In the genomic region with DNA sequence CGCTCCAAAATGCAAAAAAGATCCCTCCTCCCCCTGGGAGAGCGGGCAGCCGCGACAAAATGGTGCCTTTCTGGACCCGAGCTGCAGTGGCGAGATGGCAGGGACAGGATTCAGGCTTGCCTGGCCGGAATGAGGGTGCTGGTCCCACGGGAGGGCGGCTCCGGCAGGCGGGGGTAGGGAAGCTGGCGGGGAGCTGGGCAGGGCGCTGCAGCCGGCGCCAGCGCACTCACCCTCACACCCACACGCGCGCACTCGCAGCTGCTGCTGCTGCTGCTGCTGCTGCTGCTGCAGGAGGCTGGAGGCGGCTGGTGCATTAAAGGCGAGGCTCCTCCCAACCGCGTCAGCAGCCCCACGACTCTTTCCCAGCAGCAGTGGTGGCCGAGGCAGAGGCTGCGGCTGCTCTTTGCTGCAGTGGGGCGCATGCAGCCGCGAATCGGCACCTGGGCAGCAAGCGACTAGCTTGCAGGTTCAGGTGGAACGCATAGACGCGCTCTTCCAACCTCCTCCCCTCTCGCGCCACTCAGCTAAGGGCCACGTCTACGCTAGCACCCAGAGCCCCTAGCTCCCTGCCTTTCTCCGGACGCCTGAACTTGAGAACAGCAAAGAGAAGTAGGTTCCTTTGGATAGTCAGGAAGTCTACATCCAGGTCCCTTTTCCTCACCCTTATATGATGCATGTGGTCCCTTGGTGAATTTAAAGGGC, we compare ENCODE assay signal across 8 cellular contexts. TPM values are rescaled to one million over a fixed set of nuclear protein-coding genes. Genes with fewer than 3 reads are reported as not detected.
DNase-seq lines count a peak whose midpoint lies in the region; ATAC-seq and TF ChIP-seq lines count a peak whose summit lies in the region.

A gene (minus strand): TSS at position 287 of the 702 bp plus-strand sequence.

- no peak for TF ChIP-seq CTCF in lower lobe of right lung (IDR thresholded peaks at IDR 0.05)

- no peaks in the 10 kb centered on the region for H3K36me3 ChIP-seq in duodenal mucosa (ENCODE audit: control insufficient read depth in 1 of 2, insufficient read depth in 2 of 2, low read length in 2 of 2)
- H3K36me3 ChIP-seq in lower lobe of right lung = no peaks in the 10 kb centered on the region

- peaks cover 11 to 12% of the 10 kb centered on the region in 2 donors for H3K4me1 ChIP-seq in duodenal mucosa (ENCODE audit: control insufficient read depth in 1 of 2, insufficient read depth in 2 of 2, low read length in 2 of 2)
- H3K4me1 ChIP-seq in lower lobe of right lung = peaks cover 18% of the 10 kb centered on the region

- no peak within 1 kb of the TSS for H3K9ac ChIP-seq in duodenal mucosa (ENCODE audit: low read depth in 1 of 2, low read length in 2 of 2)

- H3K4me3 ChIP-seq in duodenal mucosa (ENCODE audit: low read depth in 1 of 2, low read length in 2 of 2) = peak within 1 kb of the TSS; percentile 57 to 61
- H3K4me3 ChIP-seq in lower lobe of right lung = peak within 1 kb of the TSS; percentile 53

- H3K27me3 ChIP-seq in duodenal mucosa (ENCODE audit: control insufficient read depth in 1 of 2, insufficient read depth in 2 of 2, low read length in 2 of 2) (peaks cover 20 to 31% of the 10 kb centered on the region in 2 donors), lower lobe of right lung (ENCODE audit: low read depth) (peaks cover 27% of the 10 kb centered on the region)

- DNase-seq in NCI-H1105 (lab: John Stamatoyannopoulos, UW) (peak; percentile 37), lower lobe of right lung (peak; percentile 53), HT-29 (ENCODE audit: low spot score) (no peak)
- DNase-seq in activated CD4-positive, alpha-beta T cell treated with anti-CD3 and anti-CD28 coated beads, Interleukin-2, amount 50 U/mL, for 1 hour = peak; percentile 36
- DNase-seq in stimulated activated CD8-positive, alpha-beta memory T cell treated with anti-CD3 and anti-CD28 coated beads, Interleukin-12 subunit alpha, Interleukin-12 subunit beta, amount 100 ng/mL, for 4 hours (ENCODE audit: low read depth) = peak; percentile 37

- no peak within 1 kb of the TSS for H3K27ac ChIP-seq in duodenal mucosa (ENCODE audit: low read depth, low read length)
- no peak within 1 kb of the TSS for H3K27ac ChIP-seq in lower lobe of right lung

- H3K9me3 ChIP-seq in duodenal mucosa (ENCODE audit: control insufficient read depth in 1 of 2, low read length in 2 of 2) (no peaks in the 10 kb centered on the region), lower lobe of right lung (no peaks in the 10 kb centered on the region)

- intact Hi-C loops in lower lobe of right lung (cut with DNase I) = no loop called here

- ATAC-seq in GM18867 (IDR thresholded peaks at IDR 0.05; ENCODE audit: unreplicated experiment) (peak; percentile 69), lower lobe of right lung (peak; percentile 69 to 72), HG02623 (IDR thresholded peaks at IDR 0.05; ENCODE audit: unreplicated experiment) (no peak)

RNA-seq across cellular contexts. Expression of the gene that starts here (rescaled TPM):
- total RNA-seq in lower lobe of right lung = 0.95 TPM
- total RNA-seq in HT-29 (2014; rRNA removed; shearing (Covaris generic)) = 0.03 and 0.08 TPM in 2 replicates

Comparison
In these comparisons a context has a peak if more than half of its experiments do, and no peak if none do; other contexts are left out.
1. Peak in DNase-seq, ATAC-seq and H3K4me3 ChIP-seq in lower lobe of right lung; RNA of the gene not detected or under 1 TPM.